In the genomic region with DNA sequence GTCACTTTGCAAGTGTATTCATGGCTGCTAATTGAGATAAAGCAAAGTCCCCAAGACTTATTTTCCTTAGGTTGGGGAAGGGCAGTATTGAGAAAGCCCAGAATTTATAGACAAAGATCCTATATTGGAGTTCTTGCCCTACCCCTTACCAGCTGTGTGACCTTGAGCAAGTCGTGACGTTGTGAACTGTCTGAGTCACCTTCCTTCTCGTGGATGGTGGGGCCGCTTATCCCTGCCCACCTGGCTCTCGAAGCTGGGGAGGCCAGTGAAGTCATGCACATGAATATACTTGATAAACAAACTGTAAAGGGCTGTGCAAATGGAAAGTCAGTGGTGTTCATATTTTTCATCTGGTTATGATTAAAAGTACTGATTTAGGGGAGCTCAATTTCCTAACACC, we compare ENCODE assay signal across 13 cellular contexts.
DNase-seq lines count a peak whose midpoint lies in the region; ATAC-seq, FAIRE-seq and TF ChIP-seq lines count a peak whose summit lies in the region.
"Had no signal": no experiment of that assay in that cellular context is flagged by ENCODE, and none has a peak within 500 bp of the region (broad histone marks: within the 10 kb centered on the region; RNA-seq: fewer than 3 reads in every experiment).

No MANE protein-coding gene starts in this region.

- H3K9me3 Mint-ChIP-seq in chondrocyte (ENCODE audit: low read depth): no peaks in the 10 kb centered on the region
- H3K9me3 Mint-ChIP-seq in stimulated activated naive B cell treated with anti-CD40 and anti-IgM and Interleukin-4, amounts not matched to agents 10 μg/mL and 1 μg/mL and 100 μg/mL, for 72 hours: no peaks in the 10 kb centered on the region
- no peaks in the 10 kb centered on the region for H3K9me3 Mint-ChIP-seq in naive thymus-derived CD8-positive, alpha-beta T cell
- H3K9me3 Mint-ChIP-seq: activated naive CD4-positive, alpha-beta T cell treated with anti-CD3 and anti-CD28 coated beads, Interleukin-2, amount 50 U/mL, for 24 hours had no signal

- H3K27ac ChIP-seq in A549: peak overlapping the region; percentile 98
- H3K27ac ChIP-seq in HEK293 (ENCODE audit: extremely low read depth, low read depth, low read length): no peak overlapping the region
- peak overlapping the region; percentile 51 for H3K27ac ChIP-seq in lower lobe of right lung
- H3K27ac ChIP-seq: C4-2B had no signal

- FAIRE-seq in A549 (lab: Jason Lieb, UNC): no peak

- H3K27me3 Mint-ChIP-seq in chondrocyte (ENCODE audit: low read depth): no peaks in the 10 kb centered on the region
- H3K27me3 Mint-ChIP-seq in stimulated activated naive B cell treated with anti-CD40 and anti-IgM and Interleukin-4, amounts not matched to agents 10 μg/mL and 1 μg/mL and 100 μg/mL, for 72 hours: peaks cover 29 to 47% of the 10 kb centered on the region in 2 donors
- H3K27me3 Mint-ChIP-seq in naive thymus-derived CD8-positive, alpha-beta T cell: peaks cover 19 to 41% (median 32%) of the 10 kb centered on the region in 5 donors

- H3K4me2 ChIP-seq in A549: peak overlapping the region; percentile 95

- H3K27ac Mint-ChIP-seq in chondrocyte (ENCODE audit: unreplicated experiment): peak overlapping the region; percentile 98
- no peak overlapping the region for H3K27ac Mint-ChIP-seq in stimulated activated naive B cell treated with anti-CD40 and anti-IgM and Interleukin-4, amounts not matched to agents 10 μg/mL and 1 μg/mL and 100 μg/mL, for 72 hours
- H3K27ac Mint-ChIP-seq in naive thymus-derived CD8-positive, alpha-beta T cell: no peak overlapping the region
- H3K27ac Mint-ChIP-seq: activated naive CD4-positive, alpha-beta T cell treated with anti-CD3 and anti-CD28 coated beads, Interleukin-2, amount 50 U/mL, for 24 hours had no signal

- DNase-seq in A549 (ENCODE audit: low read depth in 1 of 2, low spot score in 1 of 2): peak in 1 of 2 experiments; percentile 75
- DNase-seq in chondrocyte (ENCODE audit: low spot score): no peak
- no peak for DNase-seq in lower lobe of right lung
- no peak for DNase-seq in D341Med (ENCODE audit: low spot score)
- no peak for DNase-seq in germinal center (ENCODE audit: low spot score)
- DNase-seq in stimulated activated naive B cell treated with anti-CD40 and anti-IgM and Interleukin-4, amounts not matched to agents 10 μg/mL and 1 μg/mL and 100 μg/mL, for 72 hours: no peak
- no peak for DNase-seq in naive thymus-derived CD8-positive, alpha-beta T cell
- DNase-seq: H7, OCI-M1 had no signal

- H3K9me3 ChIP-seq in A549 (no peaks in the 10 kb centered on the region), HEK293 (ENCODE audit: control insufficient read depth, insufficient read depth, low read depth, low read length) (no peaks in the 10 kb centered on the region), lower lobe of right lung (no peaks in the 10 kb centered on the region)

- H3K4me3 ChIP-seq in A549 (peak overlapping the region; percentile 95; the same call in 2 of the 3 replicates), HEK293 (ENCODE audit: low read depth, low read length) (no peak overlapping the region), lower lobe of right lung (no peak overlapping the region)
- H3K4me3 ChIP-seq: skin epidermis had no signal

- CTCF ChIA-PET in A549 (lab: Yijun Ruan, JAX) (interaction anchor here (1.2 to 3.2 kb wide), 5 partner anchors 11 to 151 kb away, joined by 3 to 25 read pairs (median 6); no protein-coding TSS in a partner anchor), HEK293 (lab: Yijun Ruan, JAX) (interaction anchor here (0.6 to 1.0 kb wide), 5 partner anchors 22 to 67 kb away, joined by 3 to 6 read pairs (median 3); no protein-coding TSS in a partner anchor)

- POLR2A ChIA-PET in A549 (lab: Yijun Ruan, JAX) (interaction anchor here (1.2 to 1.8 kb wide), 2 partner anchors 15 to 189 kb away, joined by 3 to 5 read pairs; a partner anchor contains a TSS), HEK293 (lab: Yijun Ruan, JAX) (interaction anchor here (1.8 kb wide), 1 partner anchor 54 kb away, joined by 3 read pairs; no protein-coding TSS in a partner anchor)
- POLR2A ChIA-PET in naive thymus-derived CD8-positive, alpha-beta T cell (lab: Charles Lee): no interaction called here

- TF ChIP-seq POLR2A in A549 (IDR thresholded peaks at IDR 0.05; ENCODE audit: low read length): no peak

- peaks cover 74% of the 10 kb centered on the region for H3K4me1 Mint-ChIP-seq in chondrocyte (ENCODE audit: low read depth)
- H3K4me1 Mint-ChIP-seq in stimulated activated naive B cell treated with anti-CD40 and anti-IgM and Interleukin-4, amounts not matched to agents 10 μg/mL and 1 μg/mL and 100 μg/mL, for 72 hours: peaks cover 0 to 2% of the 10 kb centered on the region in 2 donors
- peaks cover 0 to 3% (median under 1%) of the 10 kb centered on the region in 4 donors for H3K4me1 Mint-ChIP-seq in naive thymus-derived CD8-positive, alpha-beta T cell
- H3K4me1 Mint-ChIP-seq: activated naive CD4-positive, alpha-beta T cell treated with anti-CD3 and anti-CD28 coated beads, Interleukin-2, amount 50 U/mL, for 24 hours had no signal

- TF ChIP-seq EP300 in A549 (IDR thresholded peaks at IDR 0.05): no peak

- intact Hi-C loops in lower lobe of right lung (cut with DNase I): no loop called here

- no peak for TF ChIP-seq CTCF in A549 (IDR thresholded peaks at IDR 0.05)
- TF ChIP-seq CTCF in HEK293 (tag by site-specific recombination; IDR thresholded peaks at IDR 0.05): no peak
- TF ChIP-seq CTCF in chondrocyte (IDR thresholded peaks at IDR 0.05): no peak
- no peak for TF ChIP-seq CTCF in lower lobe of right lung (IDR thresholded peaks at IDR 0.05)

- peak overlapping the region; percentile 88 for H3K4me3 Mint-ChIP-seq in chondrocyte (ENCODE audit: unreplicated experiment)
- H3K4me3 Mint-ChIP-seq in stimulated activated naive B cell treated with anti-CD40 and anti-IgM and Interleukin-4, amounts not matched to agents 10 μg/mL and 1 μg/mL and 100 μg/mL, for 72 hours: no peak overlapping the region
- H3K4me3 Mint-ChIP-seq in naive thymus-derived CD8-positive, alpha-beta T cell: no peak overlapping the region
- H3K4me3 Mint-ChIP-seq: activated naive CD4-positive, alpha-beta T cell treated with anti-CD3 and anti-CD28 coated beads, Interleukin-2, amount 50 U/mL, for 24 hours had no signal

- H3K36me3 ChIP-seq in HEK293 (ENCODE audit: control insufficient read depth in 2 of 2, insufficient read depth in 1 of 2, low read length in 2 of 2) (no peaks in the 10 kb centered on the region), lower lobe of right lung (peaks cover 5% of the 10 kb centered on the region)

- no peak for TF ChIP-seq RAD21 in A549 (conservative IDR thresholded peaks at IDR 0.05 in 1 of 2, IDR thresholded peaks at IDR 0.05 in 1 of 2)

- H3K36me3 Mint-ChIP-seq in chondrocyte (ENCODE audit: low read depth): no peaks in the 10 kb centered on the region
- no peaks in the 10 kb centered on the region for H3K36me3 Mint-ChIP-seq in stimulated activated naive B cell treated with anti-CD40 and anti-IgM and Interleukin-4, amounts not matched to agents 10 μg/mL and 1 μg/mL and 100 μg/mL, for 72 hours
- no peaks in the 10 kb centered on the region for H3K36me3 Mint-ChIP-seq in naive thymus-derived CD8-positive, alpha-beta T cell
- H3K36me3 Mint-ChIP-seq: activated naive CD4-positive, alpha-beta T cell treated with anti-CD3 and anti-CD28 coated beads, Interleukin-2, amount 50 U/mL, for 24 hours had no signal

- ATAC-seq in A549 (no peak), lower lobe of right lung (no peak)
- no peak for ATAC-seq in stimulated activated naive B cell treated with anti-CD40 and anti-IgM and Interleukin-4, amounts not matched to agents 10 μg/mL and 1 μg/mL and 100 μg/mL, for 72 hours (replicated peaks)
- ATAC-seq in naive thymus-derived CD8-positive, alpha-beta T cell: no peak

- H3K4me1 ChIP-seq in A549 (peaks cover 73% of the 10 kb centered on the region), HEK293 (ENCODE audit: control insufficient read depth, insufficient read depth, low read length) (no peaks in the 10 kb centered on the region; the same call in 1 of the 2 replicates), lower lobe of right lung (peaks cover 57% of the 10 kb centered on the region)

- WGBS in A549 (ENCODE audit: missing lambda C conversion rate): 4% methylated on average over 5 of the region's 5 CpGs

- peaks cover 11% of the 10 kb centered on the region for H3K27me3 ChIP-seq in lower lobe of right lung (ENCODE audit: low read depth)

TF ChIP-seq in A549, 52 proteins besides CTCF, POLR2A, EP300 and RAD21 (continues in another document):
- TF ChIP-seq ZC3H11A (IDR thresholded peaks at IDR 0.05) (no peak), RNF2 (IDR thresholded peaks at IDR 0.05; ENCODE audit: borderline replicate concordance, low read depth) (no peak), ESRRA (IDR thresholded peaks at IDR 0.05; ENCODE audit: borderline replicate concordance, low read length) (0 out of 2 replicates have a peak, but pooled peaks have one; percentile 26), FOXS1 (CRISPR knock-in tag; IDR thresholded peaks at IDR 0.05) (no peak)
- TF ChIP-seq, protein P1, sequence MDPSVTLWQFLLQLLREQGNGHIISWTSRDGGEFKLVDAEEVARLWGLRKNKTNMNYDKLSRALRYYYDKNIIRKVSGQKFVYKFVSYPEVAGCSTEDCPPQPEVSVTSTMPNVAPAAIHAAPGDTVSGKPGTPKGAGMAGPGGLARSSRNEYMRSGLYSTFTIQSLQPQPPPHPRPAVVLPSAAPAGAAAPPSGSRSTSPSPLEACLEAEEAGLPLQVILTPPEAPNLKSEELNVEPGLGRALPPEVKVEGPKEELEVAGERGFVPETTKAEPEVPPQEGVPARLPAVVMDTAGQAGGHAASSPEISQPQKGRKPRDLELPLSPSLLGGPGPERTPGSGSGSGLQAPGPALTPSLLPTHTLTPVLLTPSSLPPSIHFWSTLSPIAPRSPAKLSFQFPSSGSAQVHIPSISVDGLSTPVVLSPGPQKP (IDR thresholded peaks at IDR 0.05; ENCODE audit: low read depth, low read length): no peak

TF ChIP-seq in HEK293, 187 proteins besides CTCF, POLR2A, EP300 and RAD21 (continues in another document):
- TF ChIP-seq MZF1 (tag by site-specific recombination; IDR thresholded peaks at IDR 0.05; ENCODE audit: borderline replicate concordance) (no peak), ZBTB8A (tag by site-specific recombination; IDR thresholded peaks at IDR 0.05) (no peak), ZNF561 (tag by site-specific recombination; IDR thresholded peaks at IDR 0.05; ENCODE audit: borderline replicate concordance) (no peak), SCRT1 (tag by site-specific recombination; IDR thresholded peaks at IDR 0.05; ENCODE audit: borderline replicate concordance) (no peak), GLIS1 (tag by site-specific recombination; IDR thresholded peaks at IDR 0.05) (peak; percentile 76), ZNF416 (tag by site-specific recombination; IDR thresholded peaks at IDR 0.05) (no peak), ZNF768 (tag by site-specific recombination; IDR thresholded peaks at IDR 0.05) (no peak), ZFP37 (tag by site-specific recombination; IDR thresholded peaks at IDR 0.05) (no peak), ZNF175 (tag by site-specific recombination; IDR thresholded peaks at IDR 0.05) (no peak), ZNF324 (tag by site-specific recombination; IDR thresholded peaks at IDR 0.05) (no peak), ZNF292 (tag by site-specific recombination; IDR thresholded peaks at IDR 0.05; ENCODE audit: borderline replicate concordance, low read depth) (no peak)
